8 cellular contexts compared by ENCODE assay signal in genomic region chr4:180828455-180829018, GRCh38.
A peak's percentile ranks its signal among the peaks of the same experiment; 100 is the strongest.
DNase-seq lines count a peak whose midpoint lies in the region; ATAC-seq and TF ChIP-seq lines count a peak whose summit lies in the region.

No MANE protein-coding gene starts in this region.

- H3K27me3 Mint-ChIP-seq in brain: no peaks in the 10 kb centered on the region

- H3K36me3 Mint-ChIP-seq in brain: no peaks in the 10 kb centered on the region

- ATAC-seq in lower lobe of right lung (peak in 1 of 2 donors; percentile 36), HG02840 (IDR thresholded peaks at IDR 0.05; ENCODE audit: low FRiP score, unreplicated experiment) (no peak), GM19023 (IDR thresholded peaks at IDR 0.05; ENCODE audit: unreplicated experiment) (no peak)

- no peak for TF ChIP-seq CTCF in HFF-Myc (IDR thresholded peaks at IDR 0.05; ENCODE audit: low read depth, low read length, missing control alignments)
- peak; percentile 83 to 87 for TF ChIP-seq CTCF in brain (conservative IDR thresholded peaks at IDR 0.05)
- TF ChIP-seq CTCF in lower lobe of right lung (IDR thresholded peaks at IDR 0.05): peak; percentile 50
- TF ChIP-seq CTCF in suprapubic skin (IDR thresholded peaks at IDR 0.05): peak in 1 of 2 donors; percentile 23

- H3K27me3 ChIP-seq in lower lobe of right lung (ENCODE audit: low read depth) (no peaks in the 10 kb centered on the region), suprapubic skin (no peaks in the 10 kb centered on the region)

- H3K4me3 ChIP-seq in HFF-Myc (replicated peaks; ENCODE audit: low read depth, low read length) (no peak overlapping the region), lower lobe of right lung (no peak overlapping the region), suprapubic skin (no peak overlapping the region)

- H3K4me1 Mint-ChIP-seq in brain: peaks cover 24% of the 10 kb centered on the region

- peaks cover 13% of the 10 kb centered on the region for H3K4me1 ChIP-seq in lower lobe of right lung
- H3K4me1 ChIP-seq in suprapubic skin: no peaks in the 10 kb centered on the region

- H3K9me3 ChIP-seq in lower lobe of right lung (no peaks in the 10 kb centered on the region), suprapubic skin (no peaks in the 10 kb centered on the region)

- DNase-seq in AML-193 (lab: John Stamatoyannopoulos, UW) (peak; percentile 42 to 58), HFF-Myc (ENCODE audit: extremely low read depth, low read depth) (peak; percentile 6), NCI-H524 treated with DMSO at 0.1 percent for 48 hours (lab: John Stamatoyannopoulos, UW) (peak; percentile 40), lower lobe of right lung (no peak), suprapubic skin (ENCODE audit: low spot score in 2 of 2) (no peak)

- intact Hi-C loops in lower lobe of right lung (cut with DNase I): no loop called here

- TF ChIP-seq POLR2A in suprapubic skin (IDR thresholded peaks at IDR 0.05): no peak

- H3K4me3 Mint-ChIP-seq in brain: peak overlapping the region in 3 of 5 experiments; percentile 14 to 35 (median 24)

- peaks cover 0 to 10% (median 0%) of the 10 kb centered on the region in 5 experiments for H3K9me3 Mint-ChIP-seq in brain

- H3K27ac ChIP-seq in lower lobe of right lung: no peak overlapping the region
- no peak overlapping the region for H3K27ac ChIP-seq in suprapubic skin

- H3K27ac Mint-ChIP-seq in brain: peak overlapping the region in 4 of 5 experiments; percentile 46 to 77 (median 66)

- WGBS in suprapubic skin: 11% methylated on average over 2 of the region's 2 CpGs

- H3K36me3 ChIP-seq in lower lobe of right lung (no peaks in the 10 kb centered on the region), suprapubic skin (no peaks in the 10 kb centered on the region)

- no peak for TF ChIP-seq EP300 in suprapubic skin (IDR thresholded peaks at IDR 0.05)

Comparison
In these comparisons a context has a peak if more than half of its experiments do, and no peak if none do; other contexts are left out.
1. DNase-seq: peak in AML-193 (2 of 2), HFF-Myc (single experiment) and NCI-H524 treated with DMSO at 0.1 percent for 48 hours (single experiment); none in lower lobe of right lung (single experiment) and suprapubic skin (0 of 2).